In the genomic region with DNA sequence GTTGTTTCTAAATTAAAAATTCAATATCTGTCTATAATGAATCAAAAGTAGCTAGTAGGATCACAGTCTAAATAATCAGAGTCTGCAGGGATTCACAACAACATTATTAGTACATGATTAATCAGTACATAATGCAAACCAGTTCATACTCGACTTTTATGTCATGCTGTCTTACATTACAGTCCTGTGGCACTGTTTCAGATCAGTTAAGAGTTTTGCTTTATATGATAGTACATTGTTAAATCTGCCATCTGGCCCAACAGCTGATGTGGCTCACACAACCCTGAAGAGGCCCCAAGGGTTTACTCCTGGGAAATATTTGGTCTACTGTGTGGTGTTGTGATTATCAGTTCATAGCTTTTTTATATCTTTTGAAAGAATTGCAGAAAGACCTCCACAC, we compare ENCODE assay signal across 14 cellular contexts.
DNase-seq lines count a peak whose midpoint lies in the region; TF ChIP-seq lines count a peak whose summit lies in the region.
"Had no signal": no experiment of that assay in that cellular context is flagged by ENCODE, and none has a peak within 500 bp of the region (broad histone marks: within the 10 kb centered on the region; RNA-seq: fewer than 3 reads in every experiment).

No MANE protein-coding gene starts in this region.

- peaks cover 12% of the 10 kb centered on the region for H3K4me1 ChIP-seq in BLaER1
- H3K4me1 ChIP-seq in spleen = peaks cover 0 to 3% (median 0%) of the 10 kb centered on the region in 6 donors

- no peak for TF ChIP-seq POLR2A in spleen (IDR thresholded peaks at IDR 0.05)

- no peaks in the 10 kb centered on the region for H3K9me3 Mint-ChIP-seq in chondrocyte (ENCODE audit: low read depth)
- no peaks in the 10 kb centered on the region for H3K9me3 Mint-ChIP-seq in mesothelial cell of epicardium

- H3K4me3 Mint-ChIP-seq in chondrocyte (ENCODE audit: unreplicated experiment) = no peak overlapping the region
- H3K4me3 Mint-ChIP-seq in mesothelial cell of epicardium = peak overlapping the region; percentile 7

- 0 out of 2 replicates have a peak, but pooled peaks cover 8% of the 10 kb centered on the region for H3K36me3 ChIP-seq in BLaER1
- H3K36me3 ChIP-seq in spleen = no peaks in the 10 kb centered on the region

- no peak overlapping the region for H3K27ac ChIP-seq in BLaER1
- no peak overlapping the region for H3K27ac ChIP-seq in spleen

- no peaks in the 10 kb centered on the region for H4K20me1 ChIP-seq in BLaER1

- H3K4me2 ChIP-seq in BLaER1 = peak overlapping the region; percentile 18

- H3K27ac Mint-ChIP-seq in chondrocyte (ENCODE audit: unreplicated experiment) = peak overlapping the region; percentile 69
- peak overlapping the region; percentile 87 for H3K27ac Mint-ChIP-seq in mesothelial cell of epicardium

- H3K4me3 ChIP-seq in BLaER1 (no peak overlapping the region), spleen (no peak overlapping the region)

- no peaks in the 10 kb centered on the region for H3K27me3 ChIP-seq in BLaER1
- no peaks in the 10 kb centered on the region for H3K27me3 ChIP-seq in spleen (replicated peaks in 1 of 7)

- H3K9me3 ChIP-seq in BLaER1 (peaks cover 16% of the 10 kb centered on the region), spleen (peaks cover 0 to 14% (median 0%) of the 10 kb centered on the region in 8 donors)

- TF ChIP-seq CTCF in chondrocyte (IDR thresholded peaks at IDR 0.05) (no peak), mesothelial cell of epicardium (IDR thresholded peaks at IDR 0.05; ENCODE audit: unreplicated experiment) (no peak), spleen (IDR thresholded peaks at IDR 0.05 in 8 of 11, conservative IDR thresholded peaks at IDR 0.05 in 3 of 11) (no peak)

- intact Hi-C loops in spleen (cut with DNase I; ENCODE audit: low total_unique reads) = no loop called here

- DNase-seq in NCI-H1694 treated with DMSO at 0.1 percent for 48 hours (lab: John Stamatoyannopoulos, UW) (peak; percentile 5), chondrocyte (ENCODE audit: low spot score) (no peak), mesothelial cell of epicardium (ENCODE audit: low spot score in 2 of 2, unreplicated experiment in 2 of 2) (no peak), spleen (no peak), cerebellar nuclear complex (lab: John Stamatoyannopoulos, UW) (no peak), dermis blood vessel endothelial cell (no peak)
- DNase-seq in effector CD4-positive, alpha-beta T cell = no peak
- DNase-seq: aorta; GF-D8; NCI-H1092 treated with DMSO at 0.1 percent for 48 hours; NK-92 treated with Interleukin-12 subunit alpha and Interleukin-12 subunit beta, amount 100 ng/mL, for 24 hours; stimulated activated CD4-positive, alpha-beta T cell treated with anti-CD3 and anti-CD28 coated beads, Interleukin-4, amount 100 ng/mL, for 4 hours; stimulated activated naive CD4-positive, alpha-beta T cell treated with Interleukin-2 at 50 U/mL for 16 hours had no signal

- H3K4me1 Mint-ChIP-seq in chondrocyte (ENCODE audit: low read depth) (peaks cover 24% of the 10 kb centered on the region), mesothelial cell of epicardium (peaks cover 21% of the 10 kb centered on the region)

- H3K36me3 Mint-ChIP-seq in chondrocyte (ENCODE audit: low read depth) = no peaks in the 10 kb centered on the region
- peaks cover 3% of the 10 kb centered on the region for H3K36me3 Mint-ChIP-seq in mesothelial cell of epicardium

- no peak overlapping the region for H3K9ac ChIP-seq in BLaER1

- 23 to 63% (median 41%) methylated on average over 1 of the region's 1 CpG for WGBS in spleen, 5 donors

- H3K27me3 Mint-ChIP-seq in chondrocyte (ENCODE audit: low read depth) (no peaks in the 10 kb centered on the region), mesothelial cell of epicardium (ENCODE audit: low read depth) (no peaks in the 10 kb centered on the region)
